ENCODE assay signal across 27 cellular contexts in the genomic region with DNA sequence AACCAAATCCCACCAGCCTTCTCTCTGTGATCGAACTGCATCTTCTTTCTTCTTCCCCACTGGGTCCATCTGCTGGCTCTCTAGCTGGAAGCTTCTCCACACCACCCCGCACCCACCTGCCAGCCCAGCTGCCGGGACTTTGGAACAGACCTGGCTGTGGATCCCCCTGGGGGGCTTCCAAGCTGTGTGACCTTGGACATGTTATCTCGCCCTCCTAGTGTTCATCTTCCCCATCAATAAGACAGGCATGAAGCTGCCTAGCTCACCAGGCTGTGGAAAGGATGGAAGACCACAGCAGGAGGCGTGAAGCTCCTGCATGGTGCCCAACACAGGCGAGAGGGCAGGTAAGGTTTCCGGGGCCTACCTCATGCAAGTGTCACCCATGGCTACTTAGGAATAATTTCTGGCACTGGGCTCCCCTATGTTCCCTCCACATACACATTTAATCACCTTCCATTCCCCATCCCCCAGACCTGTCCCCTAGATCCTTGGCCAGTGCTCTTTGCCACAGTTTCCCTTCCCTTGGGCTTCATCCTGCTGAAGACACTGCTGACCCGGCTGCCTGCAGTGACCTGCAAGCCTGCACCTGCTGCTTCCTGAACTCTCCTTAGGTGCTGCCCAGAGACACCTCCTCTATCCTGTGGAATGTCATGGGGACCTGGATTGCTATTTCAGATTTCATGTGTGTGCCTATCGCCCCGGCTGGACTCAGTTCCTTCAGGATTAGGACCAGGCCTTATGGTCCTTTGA. TPM values are rescaled to one million over a fixed set of nuclear protein-coding genes. Genes with fewer than 3 reads are reported as not detected.
DNase-seq lines count a peak whose midpoint lies in the region; ATAC-seq and TF ChIP-seq lines count a peak whose summit lies in the region.
"Had no signal": no experiment of that assay in that cellular context is flagged by ENCODE, and none has a peak within 500 bp of the region (broad histone marks: within the 10 kb centered on the region; RNA-seq: fewer than 3 reads in every experiment).

No MANE protein-coding gene starts in this region.

- no peaks in the 10 kb centered on the region for H3K9me3 Mint-ChIP-seq in stimulated activated naive CD8-positive, alpha-beta T cell treated with anti-CD3 and anti-CD28 coated beads, Interleukin-15, Interleukin-2, amounts not matched to agents 100 ng/mL and 50 ng/mL, for 24 hours
- no peaks in the 10 kb centered on the region for H3K9me3 Mint-ChIP-seq in stimulated activated naive CD8-positive, alpha-beta T cell treated with anti-CD3 and anti-CD28 coated beads, Interleukin-15, amount 100 ng/mL, for 72 hours
- peaks cover 8% of the 10 kb centered on the region for H3K9me3 Mint-ChIP-seq in nephron progenitor cell
- H3K9me3 Mint-ChIP-seq: CD8-positive, alpha-beta T cell; GM23338; naive thymus-derived CD8-positive, alpha-beta T cell; T-helper 1 cell treated with Interleukin-12 subunit alpha and Interleukin-12 subunit beta and Interleukin-4 antibody, amounts not matched to agents 30 μg/mL and 1 μg/mL, for 36 hours had no signal

- peak overlapping the region; percentile 7 for H3K27ac Mint-ChIP-seq in stimulated activated naive CD8-positive, alpha-beta T cell treated with anti-CD3 and anti-CD28 coated beads, Interleukin-15, Interleukin-2, amounts not matched to agents 100 ng/mL and 50 ng/mL, for 24 hours
- no peak overlapping the region for H3K27ac Mint-ChIP-seq in stimulated activated naive CD8-positive, alpha-beta T cell treated with anti-CD3 and anti-CD28 coated beads, Interleukin-15, amount 100 ng/mL, for 72 hours
- peak overlapping the region; percentile 5 for H3K27ac Mint-ChIP-seq in nephron progenitor cell
- H3K27ac Mint-ChIP-seq: CD8-positive, alpha-beta T cell; immature natural killer cell; T-helper 1 cell treated with Interleukin-12 subunit alpha and Interleukin-12 subunit beta and Interleukin-4 antibody, amounts not matched to agents 30 μg/mL and 1 μg/mL, for 36 hours had no signal

- H3K4me1 Mint-ChIP-seq in stimulated activated naive CD8-positive, alpha-beta T cell treated with anti-CD3 and anti-CD28 coated beads, Interleukin-15, Interleukin-2, amounts not matched to agents 100 ng/mL and 50 ng/mL, for 24 hours (ENCODE audit: low read depth), result peaks cover 4% of the 10 kb centered on the region
- peaks cover 1% of the 10 kb centered on the region for H3K4me1 Mint-ChIP-seq in stimulated activated naive CD8-positive, alpha-beta T cell treated with anti-CD3 and anti-CD28 coated beads, Interleukin-15, amount 100 ng/mL, for 72 hours
- H3K4me1 Mint-ChIP-seq in nephron progenitor cell, result peaks cover 81% of the 10 kb centered on the region
- H3K4me1 Mint-ChIP-seq: immature natural killer cell had no signal

- H3K4me1 ChIP-seq in BE2C, result no peaks in the 10 kb centered on the region
- H3K4me1 ChIP-seq: body of pancreas, left lung, transverse colon had no signal

- no peaks in the 10 kb centered on the region for H3K36me3 Mint-ChIP-seq in stimulated activated naive CD8-positive, alpha-beta T cell treated with anti-CD3 and anti-CD28 coated beads, Interleukin-15, Interleukin-2, amounts not matched to agents 100 ng/mL and 50 ng/mL, for 24 hours (ENCODE audit: low read depth)
- no peaks in the 10 kb centered on the region for H3K36me3 Mint-ChIP-seq in nephron progenitor cell (ENCODE audit: low read depth)
- H3K36me3 Mint-ChIP-seq: CD8-positive, alpha-beta T cell; immature natural killer cell; naive thymus-derived CD8-positive, alpha-beta T cell had no signal

- H3K4me3 Mint-ChIP-seq in stimulated activated naive CD8-positive, alpha-beta T cell treated with anti-CD3 and anti-CD28 coated beads, Interleukin-15, Interleukin-2, amounts not matched to agents 100 ng/mL and 50 ng/mL, for 24 hours, result no peak overlapping the region
- no peak overlapping the region for H3K4me3 Mint-ChIP-seq in stimulated activated naive CD8-positive, alpha-beta T cell treated with anti-CD3 and anti-CD28 coated beads, Interleukin-15, amount 100 ng/mL, for 72 hours
- no peak overlapping the region for H3K4me3 Mint-ChIP-seq in nephron progenitor cell
- H3K4me3 Mint-ChIP-seq: CD8-positive, alpha-beta T cell; GM23338; immature natural killer cell; naive thymus-derived CD8-positive, alpha-beta T cell; T-helper 1 cell treated with Interleukin-12 subunit alpha and Interleukin-12 subunit beta and Interleukin-4 antibody, amounts not matched to agents 30 μg/mL and 1 μg/mL, for 36 hours had no signal

- H3K36me3 ChIP-seq in BE2C, result no peaks in the 10 kb centered on the region
- H3K36me3 ChIP-seq: left lung, stomach, transverse colon had no signal

- no peak for TF ChIP-seq CTCF in nephron progenitor cell (IDR thresholded peaks at IDR 0.05)
- TF ChIP-seq CTCF in BE2C (IDR thresholded peaks at IDR 0.05; ENCODE audit: low read depth, low read length), result no peak

- H3K9me3 ChIP-seq in BE2C, result no peaks in the 10 kb centered on the region
- H3K9me3 ChIP-seq: body of pancreas, left lung, stomach, transverse colon had no signal

- no peak for ATAC-seq in stimulated activated naive CD8-positive, alpha-beta T cell treated with anti-CD3 and anti-CD28 coated beads, Interleukin-15, amount 100 ng/mL, for 72 hours
- ATAC-seq: body of pancreas; CD8-positive, alpha-beta T cell; GM23338; K562; left lung; naive thymus-derived CD8-positive, alpha-beta T cell had no signal

- no peak overlapping the region for H3K4me3 ChIP-seq in BE2C (ENCODE audit: low read depth, low read length)
- H3K4me3 ChIP-seq: body of pancreas, GM23338, K562, left lung, stomach, transverse colon had no signal

- H3K27me3 Mint-ChIP-seq in stimulated activated naive CD8-positive, alpha-beta T cell treated with anti-CD3 and anti-CD28 coated beads, Interleukin-15, Interleukin-2, amounts not matched to agents 100 ng/mL and 50 ng/mL, for 24 hours, result no peaks in the 10 kb centered on the region
- H3K27me3 Mint-ChIP-seq in stimulated activated naive CD8-positive, alpha-beta T cell treated with anti-CD3 and anti-CD28 coated beads, Interleukin-15, amount 100 ng/mL, for 72 hours, result peaks cover 8% of the 10 kb centered on the region
- H3K27me3 Mint-ChIP-seq in nephron progenitor cell (ENCODE audit: low read depth, poor library complexity), result peaks cover 25% of the 10 kb centered on the region

- DNase-seq in NCI-H524 (lab: John Stamatoyannopoulos, UW) (peak; percentile 19 to 53), NCI-H524 treated with DMSO at 0.1 percent for 48 hours (lab: John Stamatoyannopoulos, UW) (no peak), nephron progenitor cell (no peak), BE2C (no peak), DMS153 treated with DMSO at 0.1 percent for 48 hours (lab: John Stamatoyannopoulos, UW; ENCODE audit: unreplicated experiment) (no peak)
- no peak for DNase-seq in stimulated activated naive CD8-positive, alpha-beta T cell treated with anti-CD3 and anti-CD28 coated beads, Interleukin-15, amount 100 ng/mL, for 72 hours
- no peak for DNase-seq in activated naive CD4-positive, alpha-beta T cell treated with anti-CD3 and anti-CD28 coated beads, Interleukin-2, amount 50 U/mL, for 16 hours
- DNase-seq: activated CD4-positive, alpha-beta T cell treated with anti-CD3 and anti-CD28 coated beads for 48 hours; body of pancreas; effector memory CD4-positive, alpha-beta T cell; foreskin melanocyte; GDM1; hippocampal formation; immature natural killer cell; midbrain; naive thymus-derived CD8-positive, alpha-beta T cell; NCI-H1417; NCI-H510A; stimulated activated CD4-positive, alpha-beta T cell treated with anti-CD3 and anti-CD28 coated beads, Interleukin-15, amount 100 ng/mL, for 24 hours; stomach; transverse colon had no signal

- H3K27me3 ChIP-seq in BE2C, result 0 out of 2 replicates have a peak, but pooled peaks cover 6% of the 10 kb centered on the region
- H3K27me3 ChIP-seq: body of pancreas, left lung had no signal

RNA-seq across cellular contexts. Expression of a gene that starts 13.2 kb away (rescaled TPM):
- polyA plus RNA-seq in BE2C (2012; ENCODE audit: insufficient read depth, insufficient read length, low read depth), result 0.40 TPM

RNA-seq across cellular contexts. Expression of a gene that starts 43.1 kb away (rescaled TPM):
- 14.7 TPM for polyA plus RNA-seq in BE2C (2012; ENCODE audit: insufficient read depth, insufficient read length, low read depth)

Comparison
In these comparisons a context has a peak if more than half of its experiments do, and no peak if none do; other contexts are left out.
1. DNase-seq: peak in NCI-H524 (2 of 2); none in NCI-H524 treated with DMSO at 0.1 percent for 48 hours (single experiment), stimulated activated naive CD8-positive, alpha-beta T cell treated with anti-CD3 and anti-CD28 coated beads, Interleukin-15, amount 100 ng/mL, for 72 hours (0 of 2), nephron progenitor cell (single experiment), BE2C (single experiment), activated naive CD4-positive, alpha-beta T cell treated with anti-CD3 and anti-CD28 coated beads, Interleukin-2, amount 50 U/mL, for 16 hours (single experiment) and DMS153 treated with DMSO at 0.1 percent for 48 hours (single experiment).
2. H3K27ac Mint-ChIP-seq: peak in stimulated activated naive CD8-positive, alpha-beta T cell treated with anti-CD3 and anti-CD28 coated beads, Interleukin-15, Interleukin-2, amounts not matched to agents 100 ng/mL and 50 ng/mL, for 24 hours (single experiment) and nephron progenitor cell (single experiment); none in stimulated activated naive CD8-positive, alpha-beta T cell treated with anti-CD3 and anti-CD28 coated beads, Interleukin-15, amount 100 ng/mL, for 72 hours (0 of 2).